In the genomic region with DNA sequence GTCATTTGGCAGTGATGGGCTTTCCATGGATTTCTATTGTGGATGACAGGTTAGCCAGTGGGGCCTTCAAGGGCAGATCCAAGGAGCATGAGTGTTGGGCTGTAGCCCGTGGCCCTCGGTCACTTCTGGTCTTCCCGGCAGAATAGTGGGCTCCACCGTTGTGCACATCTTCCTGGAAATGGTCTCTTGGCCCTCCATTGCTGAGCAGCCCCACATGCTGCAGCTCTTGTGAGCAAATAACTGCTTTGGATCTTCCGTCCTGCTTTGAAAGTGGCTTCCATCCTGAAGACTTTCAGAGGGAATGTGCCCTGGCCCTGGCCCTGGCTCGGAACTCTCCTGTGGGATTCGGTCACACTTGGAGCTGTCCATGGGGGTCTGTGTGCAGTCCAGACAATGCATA, we compare ENCODE assay signal across 21 cellular contexts.
DNase-seq lines count a peak whose midpoint lies in the region; ATAC-seq and TF ChIP-seq lines count a peak whose summit lies in the region.
"Had no signal": no experiment of that assay in that cellular context is flagged by ENCODE, and none has a peak within 500 bp of the region (broad histone marks: within the 10 kb centered on the region; RNA-seq: fewer than 3 reads in every experiment).

No MANE protein-coding gene starts in this region.

- CTCF ChIA-PET in CD8-positive, alpha-beta T cell (lab: Charles Lee): no interaction called here
- CTCF ChIA-PET in GM10248 (lab: Yijun Ruan, JAX): no interaction called here

- no peak for ATAC-seq in CD8-positive, alpha-beta T cell
- ATAC-seq: gastrocnemius medialis, GM12878, mucosa of descending colon, SK-N-SH treated with all-trans-retinoic acid at 6 μM for 48 hours had no signal

- no peaks in the 10 kb centered on the region for H3K4me1 ChIP-seq in CD8-positive, alpha-beta T cell (ENCODE audit: insufficient read depth, low read length)
- no peaks in the 10 kb centered on the region for H3K4me1 ChIP-seq in muscle layer of duodenum (ENCODE audit: control insufficient read depth in 1 of 2, insufficient read depth in 2 of 2, low read length in 2 of 2)
- H3K4me1 ChIP-seq in subcutaneous abdominal adipose tissue (ENCODE audit: control insufficient read depth in 5 of 5, insufficient read depth in 5 of 5, low read length in 5 of 5): no peaks in the 10 kb centered on the region
- H3K4me1 ChIP-seq in SJCRH30: no peaks in the 10 kb centered on the region
- H3K4me1 ChIP-seq: colonic mucosa, gastrocnemius medialis had no signal

- no peaks in the 10 kb centered on the region for H3K4me1 Mint-ChIP-seq in CD8-positive, alpha-beta T cell (ENCODE audit: low read depth)

- H3K4me3 Mint-ChIP-seq in CD8-positive, alpha-beta T cell: no peak overlapping the region
- H3K4me3 Mint-ChIP-seq: CD4-positive, alpha-beta T cell had no signal

- no peaks in the 10 kb centered on the region for H3K27me3 Mint-ChIP-seq in CD8-positive, alpha-beta T cell (ENCODE audit: low read depth)
- H3K27me3 Mint-ChIP-seq: CD4-positive, alpha-beta T cell had no signal

- no peak for TF ChIP-seq CTCF in CD8-positive, alpha-beta T cell (IDR thresholded peaks at IDR 0.05)
- TF ChIP-seq CTCF in GM10248 (IDR thresholded peaks at IDR 0.05; ENCODE audit: control extremely low read depth, extremely low read depth, low read depth, missing control alignments): no peak

- peaks cover 74% of the 10 kb centered on the region for H3K36me3 ChIP-seq in CD8-positive, alpha-beta T cell (ENCODE audit: insufficient read depth, low read length)
- H3K36me3 ChIP-seq in muscle layer of duodenum (ENCODE audit: control insufficient read depth in 1 of 2, insufficient read depth in 2 of 2, low read length in 2 of 2): peaks cover 57 to 100% of the 10 kb centered on the region in 2 donors
- H3K36me3 ChIP-seq in subcutaneous abdominal adipose tissue (ENCODE audit: control insufficient read depth in 5 of 5, insufficient read depth in 5 of 5, low read length in 5 of 5): peaks cover 0 to 100% (median 99%) of the 10 kb centered on the region in 5 donors
- H3K36me3 ChIP-seq in SJCRH30: no peaks in the 10 kb centered on the region; the same call in 1 of the 2 replicates
- H3K36me3 ChIP-seq: colonic mucosa had no signal

- no peak overlapping the region for H3K27ac ChIP-seq in CD8-positive, alpha-beta T cell (ENCODE audit: low read depth, low read length)
- no peak overlapping the region for H3K27ac ChIP-seq in muscle layer of duodenum (ENCODE audit: low read length)
- no peak overlapping the region for H3K27ac ChIP-seq in subcutaneous abdominal adipose tissue (ENCODE audit: low read depth, low read length)
- H3K27ac ChIP-seq in SJCRH30: no peak overlapping the region
- H3K27ac ChIP-seq: colonic mucosa, gastrocnemius medialis had no signal

- peak overlapping the region; percentile 2 for H3K4me3 ChIP-seq in CD8-positive, alpha-beta T cell (ENCODE audit: low read depth, low read length)
- peak overlapping the region; percentile 17 to 53 for H3K4me3 ChIP-seq in muscle layer of duodenum (ENCODE audit: low read depth in 1 of 2, low read length in 2 of 2)
- peak overlapping the region; percentile 31 to 65 (median 51) for H3K4me3 ChIP-seq in subcutaneous abdominal adipose tissue (ENCODE audit: low read depth in 1 of 5, low read length in 5 of 5)
- H3K4me3 ChIP-seq in SJCRH30: no peak overlapping the region
- H3K4me3 ChIP-seq: colonic mucosa, gastrocnemius medialis, GM12878, mucosa of descending colon had no signal

- POLR2A ChIA-PET in CD8-positive, alpha-beta T cell (lab: Charles Lee): no interaction called here
- POLR2A ChIA-PET in GM10248 (lab: Yijun Ruan, JAX): no interaction called here

- H3K36me3 Mint-ChIP-seq in CD8-positive, alpha-beta T cell: peaks cover 99% of the 10 kb centered on the region

- H3K27ac Mint-ChIP-seq in CD8-positive, alpha-beta T cell: no peak overlapping the region
- H3K27ac Mint-ChIP-seq: CD4-positive, alpha-beta T cell had no signal

- DNase-seq in CD8-positive, alpha-beta T cell: peak in 1 of 7 experiments; percentile 19
- peak; percentile 6 for DNase-seq in activated CD8-positive, alpha-beta memory T cell treated with anti-CD3 and anti-CD28 coated beads, Interleukin-2, amount 50 U/mL, for 4 hours
- DNase-seq in GM10248 (ENCODE audit: extremely low spot score) (no peak), SJCRH30 (no peak), A172 (ENCODE audit: low spot score) (no peak)
- DNase-seq: activated naive CD4-positive, alpha-beta T cell; CD4-positive, alpha-beta T cell; colonic mucosa; DMS79; hippocampal formation; KG1; mucosa of descending colon; NCI-H1436 treated with DMSO at 0.1 percent for 48 hours; NCI-H2107; NCI-H446; NCI-H82 had no signal

- H3K27me3 ChIP-seq in CD8-positive, alpha-beta T cell (ENCODE audit: insufficient read depth, low read length): no peaks in the 10 kb centered on the region
- H3K27me3 ChIP-seq in muscle layer of duodenum (ENCODE audit: low read depth, low read length) (no peaks in the 10 kb centered on the region), subcutaneous abdominal adipose tissue (ENCODE audit: control insufficient read depth in 5 of 5, insufficient read depth in 4 of 5, low read length in 5 of 5) (no peaks in the 10 kb centered on the region), SJCRH30 (no peaks in the 10 kb centered on the region)
- H3K27me3 ChIP-seq: colonic mucosa, gastrocnemius medialis had no signal

- intact Hi-C loops in CD8-positive, alpha-beta T cell (cut with DNase I, micrococcal nuclease): no loop called here

- peaks cover 97% of the 10 kb centered on the region for H3K9me3 ChIP-seq in CD8-positive, alpha-beta T cell (ENCODE audit: low read length)
- H3K9me3 ChIP-seq in muscle layer of duodenum (ENCODE audit: control insufficient read depth in 1 of 2, low read length in 2 of 2): peaks cover 96 to 100% of the 10 kb centered on the region in 2 donors
- peaks cover 98 to 100% (median 100%) of the 10 kb centered on the region in 5 donors for H3K9me3 ChIP-seq in subcutaneous abdominal adipose tissue (ENCODE audit: control insufficient read depth in 5 of 5, low read length in 5 of 5)
- no peaks in the 10 kb centered on the region; the same call in none of the 2 replicates for H3K9me3 ChIP-seq in SJCRH30 (replicated peaks)

- no peak overlapping the region for H3K9ac ChIP-seq in subcutaneous abdominal adipose tissue (ENCODE audit: low read length in 5 of 5)

- H3K9me3 Mint-ChIP-seq in CD8-positive, alpha-beta T cell: peaks cover 68% of the 10 kb centered on the region
